Comparison of ENCODE assay signal across 1 cellular context in genomic region chr16:29614691-29615314, GRCh38.
TF ChIP-seq lines count a peak whose summit lies in the region.
"Not testable (repeated sequence)": the region's sequence is repeated elsewhere in the genome, so short reads cannot be mapped to it uniquely, and the experiment has no call there.

No MANE protein-coding gene starts in this region.

TF ChIP-seq in HepG2, 621 proteins besides CTCF, POLR2A, EP300 and RAD21 (continued from another document and continues in another):
- TF ChIP-seq ZBTB33 (CRISPR knock-in tag; IDR thresholded peaks at IDR 0.05) (peak; percentile 64), REPIN1 (CRISPR knock-in tag; IDR thresholded peaks at IDR 0.05; ENCODE audit: borderline replicate concordance, low read depth) (0 out of 2 replicates have a peak, but pooled peaks have one; percentile 49), HNF1A (CRISPR knock-in tag; IDR thresholded peaks at IDR 0.05; ENCODE audit: borderline replicate concordance) (peak; percentile 50; the same call in 1 of the 2 replicates), GFI1 (CRISPR knock-in tag; IDR thresholded peaks at IDR 0.05; ENCODE audit: borderline replicate concordance) (peak; percentile 98), HMG20B (CRISPR knock-in tag; conservative IDR thresholded peaks at IDR 0.05) (peak; percentile 95), ZC3H13 (CRISPR knock-in tag; IDR thresholded peaks at IDR 0.05) (0 out of 2 replicates have a peak, but pooled peaks have one; percentile 29), ZFP91 (CRISPR knock-in tag; IDR thresholded peaks at IDR 0.05; ENCODE audit: borderline replicate concordance) (peak; percentile 61; the same call in 1 of the 2 replicates), NCOA2 (CRISPR knock-in tag; IDR thresholded peaks at IDR 0.05) (peak; percentile 71), SOX13 (IDR thresholded peaks at IDR 0.05) (peak; percentile 95), SOX13 (CRISPR knock-in tag; conservative IDR thresholded peaks at IDR 0.05 in 1 of 2, IDR thresholded peaks at IDR 0.05 in 1 of 2) (peak in 1 of 2 experiments; percentile 97; a peak in 2 of 4 replicates), HOXA3 (CRISPR knock-in tag; IDR thresholded peaks at IDR 0.05) (peak; percentile 92), KMT2B (CRISPR knock-in tag; IDR thresholded peaks at IDR 0.05) (peak; percentile 54; the same call in 1 of the 2 replicates), FOXP1 (CRISPR knock-in tag; IDR thresholded peaks at IDR 0.05) (0 out of 2 replicates have a peak, but pooled peaks have one; percentile 35), SOX6 (CRISPR knock-in tag; IDR thresholded peaks at IDR 0.05) (peak; percentile 95), ZHX1 (CRISPR knock-in tag; IDR thresholded peaks at IDR 0.05; ENCODE audit: low read depth) (0 out of 2 replicates have a peak, but pooled peaks have one; percentile 34), TFAP4 (IDR thresholded peaks at IDR 0.05; ENCODE audit: borderline replicate concordance, low read depth) (peak; percentile 73; the same call in 1 of the 2 replicates), PHF8 (CRISPR knock-in tag; IDR thresholded peaks at IDR 0.05) (peak; percentile 45; the same call in 1 of the 2 replicates), ZNF644 (CRISPR knock-in tag; IDR thresholded peaks at IDR 0.05; ENCODE audit: low read depth) (peak; percentile 43; the same call in 1 of the 2 replicates), TBL1XR1 (IDR thresholded peaks at IDR 0.05; ENCODE audit: borderline replicate concordance, low read length, partially characterized antibody) (peak; percentile 16), HMG20A (CRISPR knock-in tag; IDR thresholded peaks at IDR 0.05; ENCODE audit: borderline replicate concordance) (peak; percentile 80; the same call in 1 of the 2 replicates), HOXD1 (CRISPR knock-in tag; IDR thresholded peaks at IDR 0.05) (peak; percentile 58; the same call in 1 of the 2 replicates), ZNF687 (CRISPR knock-in tag; IDR thresholded peaks at IDR 0.05) (peak; percentile 83), ZNF580 (CRISPR knock-in tag; IDR thresholded peaks at IDR 0.05; ENCODE audit: borderline replicate concordance, low read depth) (0 out of 2 replicates have a peak, but pooled peaks have one; percentile 48), ZBTB26 (CRISPR knock-in tag; IDR thresholded peaks at IDR 0.05; ENCODE audit: borderline replicate concordance) (peak; percentile 43; the same call in 1 of the 2 replicates), IRF2 (CRISPR knock-in tag; IDR thresholded peaks at IDR 0.05) (peak; percentile 48; the same call in 1 of the 2 replicates), HNRNPL (IDR thresholded peaks at IDR 0.05; ENCODE audit: low read depth, low read length) (0 out of 2 replicates have a peak, but pooled peaks have one; percentile 73), RXRA (CRISPR knock-in tag; IDR thresholded peaks at IDR 0.05) (peak; percentile 92; the same call in 1 of the 2 replicates), NCOA1 (CRISPR knock-in tag; IDR thresholded peaks at IDR 0.05) (0 out of 2 replicates have a peak, but pooled peaks have one; percentile 59), ZNF430 (CRISPR knock-in tag; IDR thresholded peaks at IDR 0.05) (0 out of 2 replicates have a peak, but pooled peaks have one; percentile 39), TFDP1 (CRISPR knock-in tag; IDR thresholded peaks at IDR 0.05; ENCODE audit: borderline replicate concordance) (peak; percentile 57; the same call in 1 of the 2 replicates), ZNF143 (CRISPR knock-in tag; IDR thresholded peaks at IDR 0.05) (peak; percentile 63; the same call in 1 of the 2 replicates), MIXL1 (CRISPR knock-in tag; IDR thresholded peaks at IDR 0.05) (peak; percentile 53), ZSCAN21 (CRISPR knock-in tag; IDR thresholded peaks at IDR 0.05; ENCODE audit: borderline replicate concordance) (0 out of 2 replicates have a peak, but pooled peaks have one; percentile 47), ZNF740 (CRISPR knock-in tag; IDR thresholded peaks at IDR 0.05) (peak; percentile 94), ZMYM4 (CRISPR knock-in tag; IDR thresholded peaks at IDR 0.05) (peak; percentile 46; the same call in 1 of the 2 replicates), TEAD2 (CRISPR knock-in tag; IDR thresholded peaks at IDR 0.05) (peak; percentile 49; the same call in 1 of the 2 replicates)
- not testable (repeated sequence) for TF ChIP-seq HNF1A (IDR thresholded peaks at IDR 0.05; ENCODE audit: low read depth); FOXP1 (IDR thresholded peaks at IDR 0.05); SOX6 (IDR thresholded peaks at IDR 0.05)
